Comparison of ENCODE assay signal across 30 cellular contexts in genomic region chr18:61201516-61201915, GRCh38.
"Had no signal": no experiment of that assay in that cellular context is flagged by ENCODE, and none has a peak within 500 bp of the region (broad histone marks: within the 10 kb centered on the region; RNA-seq: fewer than 3 reads in every experiment).

No MANE protein-coding gene starts in this region.

- H3K4me3 Mint-ChIP-seq: activated CD8-positive, alpha-beta T cell treated with anti-CD3 and anti-CD28 coated beads for 36 hours; activated naive CD8-positive, alpha-beta T cell treated with anti-CD3 and anti-CD28 coated beads for 36 hours; activated T-cell treated with anti-CD3 and anti-CD28 coated beads, Interleukin-2, amount 50 U/mL, for 72 hours; activated T-helper 17 cell treated with anti-CD3 and anti-CD28 coated beads, Interleukin-2, amount 50 U/mL, for 72 hours; central memory CD8-positive, alpha-beta T cell had no signal

- H3K9ac ChIP-seq: KMS-11 had no signal

- H3K36me3 Mint-ChIP-seq: activated naive CD8-positive, alpha-beta T cell treated with anti-CD3 and anti-CD28 coated beads for 36 hours had no signal

- H3K9me3 ChIP-seq: adrenal gland, SJSA1 had no signal

- H3K36me3 ChIP-seq: adrenal gland, cardiac muscle cell, SJSA1, WERI-Rb-1 had no signal

- H3K9me3 Mint-ChIP-seq: activated CD8-positive, alpha-beta T cell treated with anti-CD3 and anti-CD28 coated beads for 36 hours; activated naive CD8-positive, alpha-beta T cell treated with anti-CD3 and anti-CD28 coated beads for 36 hours; activated T-helper 17 cell treated with anti-CD3 and anti-CD28 coated beads, Interleukin-2, amount 50 U/mL, for 72 hours had no signal

- H3K4me2 ChIP-seq: KMS-11 had no signal

- H3K27me3 ChIP-seq: adrenal gland, cardiac muscle cell, SJSA1 had no signal

- H3K4me1 Mint-ChIP-seq: activated naive CD8-positive, alpha-beta T cell treated with anti-CD3 and anti-CD28 coated beads for 36 hours; activated T-helper 17 cell treated with anti-CD3 and anti-CD28 coated beads, Interleukin-2, amount 50 U/mL, for 72 hours; central memory CD8-positive, alpha-beta T cell had no signal

- H3K27ac ChIP-seq: adrenal gland, cardiac muscle cell, KMS-11, SJSA1, WERI-Rb-1 had no signal

- DNase-seq: activated CD4-positive, alpha-beta T cell treated with anti-CD3 and anti-CD28 coated beads for 1 hour; activated CD4-positive, alpha-beta T cell treated with anti-CD3 and anti-CD28 coated beads for 48 hours; activated CD4-positive, CD25-positive, alpha-beta regulatory T cell; activated CD8-positive, alpha-beta T cell treated with anti-CD3 and anti-CD28 coated beads for 36 hours; activated effector memory CD4-positive, alpha-beta T cell treated with anti-CD3 and anti-CD28 coated beads, Interleukin-2, amount 50 U/mL, for 16 hours; activated naive CD4-positive, alpha-beta T cell; activated naive CD4-positive, alpha-beta T cell treated with anti-CD3 and anti-CD28 coated beads, Interleukin-2, amount 50 U/mL, for 16 hours; activated naive CD8-positive, alpha-beta T cell treated with anti-CD3 and anti-CD28 coated beads for 36 hours; activated T-cell treated with anti-CD3 and anti-CD28 coated beads, Interleukin-2, amount 50 U/mL, for 1 hour; activated T-cell treated with anti-CD3 and anti-CD28 coated beads, Interleukin-2, amount 50 U/mL, for 72 hours; adrenal gland; MM.1S; MV-4-11; NCI-H1092; NCI-H1436 treated with DMSO at 0.1 percent for 48 hours; NCI-H1694 treated with DMSO at 0.1 percent for 48 hours; NCI-H2029; NCI-H226; NCI-H446 treated with DMSO at 0.1 percent for 48 hours; NCI-H524; NCI-H69; RPMI8226; SHP77 treated with DMSO at 0.1 percent for 48 hours; T1000; WERI-Rb-1 had no signal

- H3K27ac Mint-ChIP-seq: activated CD8-positive, alpha-beta T cell treated with anti-CD3 and anti-CD28 coated beads for 36 hours; activated naive CD8-positive, alpha-beta T cell treated with anti-CD3 and anti-CD28 coated beads for 36 hours; activated T-cell treated with anti-CD3 and anti-CD28 coated beads, Interleukin-2, amount 50 U/mL, for 72 hours; activated T-helper 17 cell treated with anti-CD3 and anti-CD28 coated beads, Interleukin-2, amount 50 U/mL, for 72 hours had no signal

- H3K4me1 ChIP-seq: adrenal gland, SJSA1 had no signal

- H3K4me3 ChIP-seq: adrenal gland, cardiac muscle cell, SJSA1 had no signal

- H3K27me3 Mint-ChIP-seq: activated CD8-positive, alpha-beta T cell treated with anti-CD3 and anti-CD28 coated beads for 36 hours; activated naive CD8-positive, alpha-beta T cell treated with anti-CD3 and anti-CD28 coated beads for 36 hours; activated T-helper 17 cell treated with anti-CD3 and anti-CD28 coated beads, Interleukin-2, amount 50 U/mL, for 72 hours; central memory CD8-positive, alpha-beta T cell had no signal
